Comparison of ENCODE assay signal across 1 cellular context in the genomic region with DNA sequence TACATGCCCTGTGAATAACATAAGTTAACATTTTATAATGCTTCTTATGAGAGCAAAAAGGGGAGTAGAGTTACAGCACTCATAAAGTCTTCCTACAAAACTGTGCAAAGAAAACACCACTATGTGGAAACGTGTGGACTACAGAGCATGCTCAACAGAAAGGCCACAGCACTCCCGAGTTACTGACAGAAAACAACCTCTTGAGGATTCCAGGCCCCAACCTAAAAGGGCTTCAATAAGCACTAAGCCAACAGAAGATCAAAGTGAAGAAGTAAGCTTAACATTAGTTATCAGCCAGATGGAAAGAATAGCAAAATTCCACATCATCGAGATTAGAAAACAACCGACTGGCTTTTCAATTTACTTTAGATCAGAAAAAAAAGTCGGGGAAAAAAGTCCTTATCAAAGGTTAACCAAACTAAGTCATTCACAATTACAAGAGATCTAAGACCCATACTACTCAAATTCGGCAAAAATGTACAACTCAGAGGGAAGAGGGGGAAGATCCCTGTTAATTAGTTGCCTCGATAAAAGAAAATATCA.
TF ChIP-seq lines count a peak whose summit lies in the region.

No MANE protein-coding gene starts in this region.

TF ChIP-seq in GM23338, 12 proteins besides CTCF, POLR2A, EP300 and RAD21 (continued from another document):
- TF ChIP-seq, protein P1, sequence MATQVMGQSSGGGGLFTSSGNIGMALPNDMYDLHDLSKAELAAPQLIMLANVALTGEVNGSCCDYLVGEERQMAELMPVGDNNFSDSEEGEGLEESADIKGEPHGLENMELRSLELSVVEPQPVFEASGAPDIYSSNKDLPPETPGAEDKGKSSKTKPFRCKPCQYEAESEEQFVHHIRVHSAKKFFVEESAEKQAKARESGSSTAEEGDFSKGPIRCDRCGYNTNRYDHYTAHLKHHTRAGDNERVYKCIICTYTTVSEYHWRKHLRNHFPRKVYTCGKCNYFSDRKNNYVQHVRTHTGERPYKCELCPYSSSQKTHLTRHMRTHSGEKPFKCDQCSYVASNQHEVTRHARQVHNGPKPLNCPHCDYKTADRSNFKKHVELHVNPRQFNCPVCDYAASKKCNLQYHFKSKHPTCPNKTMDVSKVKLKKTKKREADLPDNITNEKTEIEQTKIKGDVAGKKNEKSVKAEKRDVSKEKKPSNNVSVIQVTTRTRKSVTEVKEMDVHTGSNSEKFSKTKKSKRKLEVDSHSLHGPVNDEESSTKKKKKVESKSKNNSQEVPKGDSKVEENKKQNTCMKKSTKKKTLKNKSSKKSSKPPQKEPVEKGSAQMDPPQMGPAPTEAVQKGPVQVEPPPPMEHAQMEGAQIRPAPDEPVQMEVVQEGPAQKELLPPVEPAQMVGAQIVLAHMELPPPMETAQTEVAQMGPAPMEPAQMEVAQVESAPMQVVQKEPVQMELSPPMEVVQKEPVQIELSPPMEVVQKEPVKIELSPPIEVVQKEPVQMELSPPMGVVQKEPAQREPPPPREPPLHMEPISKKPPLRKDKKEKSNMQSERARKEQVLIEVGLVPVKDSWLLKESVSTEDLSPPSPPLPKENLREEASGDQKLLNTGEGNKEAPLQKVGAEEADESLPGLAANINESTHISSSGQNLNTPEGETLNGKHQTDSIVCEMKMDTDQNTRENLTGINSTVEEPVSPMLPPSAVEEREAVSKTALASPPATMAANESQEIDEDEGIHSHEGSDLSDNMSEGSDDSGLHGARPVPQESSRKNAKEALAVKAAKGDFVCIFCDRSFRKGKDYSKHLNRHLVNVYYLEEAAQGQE (IDR thresholded peaks at IDR 0.05; ENCODE audit: unreplicated experiment): no peak
- TF ChIP-seq EZH2 (IDR thresholded peaks at IDR 0.05; ENCODE audit: low read depth, unreplicated experiment): no peak
- no peak for TF ChIP-seq NANOG (IDR thresholded peaks at IDR 0.05; ENCODE audit: borderline replicate concordance)
- TF ChIP-seq ZNF114 (CRISPR knock-in tag; IDR thresholded peaks at IDR 0.05): no peak
- no peak for TF ChIP-seq ZNF331 (CRISPR knock-in tag; IDR thresholded peaks at IDR 0.05; ENCODE audit: low read depth)
